In genomic region chr14:25122843-25123242, GRCh38 we compare ENCODE assay signal across 18 cellular contexts.
"Had no signal": no experiment of that assay in that cellular context is flagged by ENCODE, and none has a peak within 500 bp of the region (broad histone marks: within the 10 kb centered on the region; RNA-seq: fewer than 3 reads in every experiment).

No MANE protein-coding gene starts in this region.

- H3K4me3 ChIP-seq: breast epithelium, mucosa of descending colon, thoracic aorta, upper lobe of right lung had no signal

- H3K27me3 ChIP-seq: breast epithelium, upper lobe of right lung had no signal

- DNase-seq: activated B cell treated with CpG ODN at 0.5 μM for 24 hours; activated CD4-positive, alpha-beta T cell treated with anti-CD3 and anti-CD28 coated beads for 48 hours; activated CD8-positive, alpha-beta memory T cell treated with anti-CD3 and anti-CD28 coated beads, Interleukin-2, amount 50 U/mL, for 4 hours; activated CD8-positive, alpha-beta T cell treated with anti-CD3 and anti-CD28 coated beads for 36 hours; activated naive CD8-positive, alpha-beta T cell treated with anti-CD3 and anti-CD28 coated beads, Interleukin-2, amount 10 ng/mL, durations not matched to agents 7 days and 5 days; cerebellar nuclear complex; dermis blood vessel endothelial cell; endodermal cell; mammary epithelial cell; mucosa of descending colon; right cardiac atrium; stimulated activated CD4-positive, alpha-beta T cell treated with anti-CD3 and anti-CD28 coated beads, Interleukin-12 subunit alpha, Interleukin-12 subunit beta, amount 100 ng/mL, for 4 hours; stimulated activated CD4-positive, alpha-beta T cell treated with anti-CD3 and anti-CD28 coated beads, Interleukin-2, amount 100 ng/mL, for 24 hours; T-helper 2 cell; upper lobe of right lung had no signal

- H3K36me3 ChIP-seq: breast epithelium, thoracic aorta, upper lobe of right lung had no signal

- ATAC-seq: activated CD8-positive, alpha-beta T cell treated with anti-CD3 and anti-CD28 coated beads for 36 hours; mucosa of descending colon; natural killer cell treated with Interleukin-12 subunit alpha and Interleukin-12 subunit beta and Interleukin-15 and Interleukin-18, amount 100 ng/mL, for 72 hours; upper lobe of right lung had no signal

- H3K9me3 ChIP-seq: breast epithelium, mucosa of descending colon, thoracic aorta, upper lobe of right lung had no signal

- H3K27ac ChIP-seq: breast epithelium, thoracic aorta, upper lobe of right lung had no signal

- H3K4me1 ChIP-seq: breast epithelium, upper lobe of right lung had no signal
